23 cellular contexts compared by ENCODE assay signal in the genomic region with DNA sequence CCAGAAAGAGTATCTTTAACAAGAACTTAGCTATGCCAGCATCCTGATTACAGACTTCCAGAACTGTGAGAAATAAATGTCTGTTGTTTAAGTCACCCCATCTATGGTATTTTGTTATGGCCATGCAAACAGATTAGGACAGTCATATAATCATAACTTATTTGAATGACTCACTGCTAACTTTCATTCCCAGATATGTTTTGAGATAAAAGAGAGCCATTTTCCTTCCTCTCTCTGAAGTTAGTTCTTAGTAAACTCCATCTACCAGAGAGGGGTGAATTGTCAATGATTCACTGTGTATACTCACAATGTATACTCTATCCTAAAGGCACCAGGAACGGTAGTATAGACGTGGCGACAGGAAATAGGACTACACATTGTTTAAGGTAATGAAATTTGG.
A peak's percentile ranks its signal among the peaks of the same experiment; 100 is the strongest.
DNase-seq lines count a peak whose midpoint lies in the region; ATAC-seq, FAIRE-seq and TF ChIP-seq lines count a peak whose summit lies in the region.
"Had no signal": no experiment of that assay in that cellular context is flagged by ENCODE, and none has a peak within 500 bp of the region (broad histone marks: within the 10 kb centered on the region; RNA-seq: fewer than 3 reads in every experiment).

No MANE protein-coding gene starts in this region.

- no peaks in the 10 kb centered on the region for H3K9me3 ChIP-seq in RWPE2 (ENCODE audit: severe bottlenecking)
- H3K9me3 ChIP-seq: BLaER1, HAP-1 had no signal

- TF ChIP-seq CTCF in RWPE2 (IDR thresholded peaks at IDR 0.05; ENCODE audit: poor library complexity, severe bottlenecking) = no peak
- no peak for TF ChIP-seq CTCF in fibroblast of mammary gland (conservative IDR thresholded peaks at IDR 0.05; ENCODE audit: control insufficient read depth, insufficient read depth, low read depth, low read length)
- TF ChIP-seq CTCF in retinal pigment epithelial cell (conservative IDR thresholded peaks at IDR 0.05; ENCODE audit: low read depth, low read length) = no peak

- H3K27ac ChIP-seq in RWPE2 (ENCODE audit: poor library complexity, severe bottlenecking) (peak overlapping the region; percentile 10), mesendoderm (ENCODE audit: low read depth, low read length) (no peak overlapping the region)
- H3K27ac ChIP-seq: BLaER1 had no signal

- H3K4me3 ChIP-seq in RWPE2 (ENCODE audit: severe bottlenecking) (no peak overlapping the region), fibroblast of mammary gland (ENCODE audit: control insufficient read depth, low read depth, low read length) (no peak overlapping the region), retinal pigment epithelial cell (ENCODE audit: low read length) (no peak overlapping the region), mesendoderm (ENCODE audit: low read length) (no peak overlapping the region)
- H3K4me3 ChIP-seq: BLaER1, HAP-1 had no signal

- H4K5ac ChIP-seq in mesendoderm (ENCODE audit: low read length) = no peak overlapping the region

- DNase-seq in H54 (ENCODE audit: insufficient read length, low spot score) (no peak), RWPE2 (ENCODE audit: low spot score) (no peak), fibroblast of mammary gland (ENCODE audit: low read depth) (peak; percentile 13), retinal pigment epithelial cell (ENCODE audit: low read depth) (peak; percentile 49), hippocampal formation (lab: John Stamatoyannopoulos, UW) (no peak), DMS114 treated with DMSO at 0.1 percent for 48 hours (lab: John Stamatoyannopoulos, UW; ENCODE audit: unreplicated experiment) (no peak), mesendoderm (no peak), NK-92 (lab: John Stamatoyannopoulos, UW; ENCODE audit: unreplicated experiment) (no peak)
- DNase-seq: activated CD4-positive, alpha-beta T cell treated with anti-CD3 and anti-CD28 coated beads for 4 hours; Calu3; caudate nucleus; hypothalamus; KBM-7; NCI-H2029; NCI-H446 treated with DMSO at 0.1 percent for 48 hours; nephron progenitor cell; NK-92 treated with Interleukin-12 subunit alpha and Interleukin-12 subunit beta, amount 100 ng/mL, for 24 hours; small intestine; stimulated activated CD4-positive, alpha-beta T cell treated with anti-CD3 and anti-CD28 coated beads, Interleukin-4, amount 100 ng/mL, for 24 hours; SW 1271 had no signal

- no peak overlapping the region for H3K56ac ChIP-seq in mesendoderm (ENCODE audit: low read length)

- H3K18ac ChIP-seq in mesendoderm (ENCODE audit: low read length) = no peak overlapping the region

- ATAC-seq in RWPE2 (ENCODE audit: low read depth) = peak; percentile 79

- FAIRE-seq in H54 (lab: Jason Lieb, UNC) = peak; percentile 81
- FAIRE-seq: small intestine, TTC549 had no signal

- no peak overlapping the region for H3K4ac ChIP-seq in mesendoderm (ENCODE audit: low read depth, low read length)

- H3K36me3 ChIP-seq in RWPE2 (ENCODE audit: low read depth) = no peaks in the 10 kb centered on the region
- H3K36me3 ChIP-seq in mesendoderm (ENCODE audit: control insufficient read depth, insufficient read depth, low read length) = no peaks in the 10 kb centered on the region
- H3K36me3 ChIP-seq: BLaER1, HAP-1 had no signal

- no peaks in the 10 kb centered on the region for H3K79me2 ChIP-seq in mesendoderm (ENCODE audit: control insufficient read depth, insufficient read depth, low read length)

- no peak overlapping the region for H3K23ac ChIP-seq in mesendoderm (ENCODE audit: low read length)

- no CpG with 5 or more reads among the region's 3 CpGs for WGBS in mesendoderm (ENCODE audit: extremely low coverage, insufficient coverage, low lambda C conversion rate)

- no peak overlapping the region for H3K4me2 ChIP-seq in mesendoderm (ENCODE audit: low read length)
- H3K4me2 ChIP-seq: BLaER1 had no signal

- H2BK120ac ChIP-seq in mesendoderm (ENCODE audit: low read depth, low read length) = no peak overlapping the region

- no peak for TF ChIP-seq POLR2A in H54 (IDR thresholded peaks at IDR 0.05; ENCODE audit: low read depth, low read length)

- H2BK15ac ChIP-seq in mesendoderm (replicated peaks; ENCODE audit: low read depth) = no peak overlapping the region

- H3K79me1 ChIP-seq in mesendoderm (ENCODE audit: low read length) = no peaks in the 10 kb centered on the region

- no peak overlapping the region for H2AK5ac ChIP-seq in mesendoderm (ENCODE audit: low read length)

- no peak overlapping the region for H4K8ac ChIP-seq in mesendoderm (ENCODE audit: low read depth, low read length)

- no peak overlapping the region for H2BK5ac ChIP-seq in mesendoderm (ENCODE audit: low read length)

- no peak overlapping the region for H3K9ac ChIP-seq in mesendoderm (ENCODE audit: low read length)
- H3K9ac ChIP-seq: BLaER1 had no signal

- H3K4me1 ChIP-seq in RWPE2 (ENCODE audit: insufficient read depth, poor library complexity, severe bottlenecking) (no peaks in the 10 kb centered on the region), mesendoderm (ENCODE audit: control insufficient read depth, low read depth, low read length) (no peaks in the 10 kb centered on the region)
- H3K4me1 ChIP-seq: BLaER1, HAP-1 had no signal

- H3K27me3 ChIP-seq in RWPE2 (ENCODE audit: insufficient read depth, poor library complexity, severe bottlenecking) (no peaks in the 10 kb centered on the region), mesendoderm (ENCODE audit: insufficient read depth, low read length, poor library complexity) (no peaks in the 10 kb centered on the region)
- H3K27me3 ChIP-seq: BLaER1 had no signal

Comparison
In these comparisons a context has a peak if more than half of its experiments do, and no peak if none do; other contexts are left out.
1. DNase-seq: peak in fibroblast of mammary gland (single experiment) and retinal pigment epithelial cell (single experiment); none in H54 (single experiment), RWPE2 (single experiment), hippocampal formation (0 of 2), DMS114 treated with DMSO at 0.1 percent for 48 hours (single experiment), mesendoderm (single experiment) and NK-92 (single experiment).